ENCODE assay signal across 2 cellular contexts in the genomic region with DNA sequence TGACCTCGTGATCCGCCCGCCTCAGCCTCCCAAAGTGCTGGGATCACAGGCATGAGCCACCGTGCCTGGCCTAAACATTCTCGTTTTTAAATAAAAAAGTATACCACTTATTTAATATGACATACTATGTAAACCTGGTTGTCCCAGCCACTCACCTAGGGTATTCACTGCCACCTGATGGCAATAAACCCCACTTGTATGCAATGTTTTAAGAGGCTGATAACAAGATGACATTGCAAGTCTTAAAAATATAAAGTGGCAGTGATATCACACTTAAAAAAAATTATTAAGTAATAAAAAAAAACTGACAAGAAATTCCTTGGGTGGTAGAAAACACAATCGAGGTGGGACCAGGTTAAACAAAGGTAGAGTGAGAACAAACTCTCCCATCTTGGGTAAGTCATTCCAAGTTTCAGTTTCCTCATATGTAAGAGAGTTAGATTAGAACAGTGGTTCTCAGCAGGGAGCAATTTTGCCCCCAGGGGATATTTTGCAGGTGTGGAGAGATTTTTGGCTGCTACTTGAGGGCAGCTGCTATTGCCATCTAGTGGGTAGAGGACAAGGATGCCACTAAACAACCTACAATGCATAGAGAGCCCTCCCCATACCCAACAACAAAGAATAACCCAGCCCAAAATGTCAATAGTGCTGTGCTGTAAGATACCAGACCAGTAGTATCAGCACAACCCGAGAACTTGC.
TF ChIP-seq lines count a peak whose summit lies in the region.

No MANE protein-coding gene starts in this region.

TF ChIP-seq in Ishikawa, 13 proteins besides CTCF, POLR2A, EP300 and RAD21:
- TF ChIP-seq TCF12 (IDR thresholded peaks at IDR 0.05; ENCODE audit: low read depth) (no peak), TAF1 (IDR thresholded peaks at IDR 0.05; ENCODE audit: low read depth) (no peak), TEAD4 (IDR thresholded peaks at IDR 0.05) (no peak)
TF ChIP-seq in Ishikawa: peak in this region for 0.

TF ChIP-seq in GM12878, 131 proteins besides CTCF, POLR2A, EP300 and RAD21:
- TF ChIP-seq SREBF2 (IDR thresholded peaks at IDR 0.05; ENCODE audit: low read length) (no peak), RELA (IDR thresholded peaks at IDR 0.05; ENCODE audit: borderline replicate concordance, partially characterized antibody) (no peak), GATAD2B (conservative IDR thresholded peaks at IDR 0.05; ENCODE audit: low read depth) (no peak), ETV6 (conservative IDR thresholded peaks at IDR 0.05 in 1 of 2, IDR thresholded peaks at IDR 0.05 in 1 of 2; ENCODE audit: borderline replicate concordance in 1 of 2, low read depth in 1 of 2) (no peak), MYB (IDR thresholded peaks at IDR 0.05; ENCODE audit: borderline replicate concordance, low read depth, low read length) (no peak), PAX8 (IDR thresholded peaks at IDR 0.05) (no peak), NRF1 (conservative IDR thresholded peaks at IDR 0.05; ENCODE audit: low read depth, low read length) (no peak), STAT3 (IDR thresholded peaks at IDR 0.05; ENCODE audit: low read depth, low read length) (no peak), MTA2 (IDR thresholded peaks at IDR 0.05; ENCODE audit: low read depth) (no peak)
- TF ChIP-seq, protein P1, sequence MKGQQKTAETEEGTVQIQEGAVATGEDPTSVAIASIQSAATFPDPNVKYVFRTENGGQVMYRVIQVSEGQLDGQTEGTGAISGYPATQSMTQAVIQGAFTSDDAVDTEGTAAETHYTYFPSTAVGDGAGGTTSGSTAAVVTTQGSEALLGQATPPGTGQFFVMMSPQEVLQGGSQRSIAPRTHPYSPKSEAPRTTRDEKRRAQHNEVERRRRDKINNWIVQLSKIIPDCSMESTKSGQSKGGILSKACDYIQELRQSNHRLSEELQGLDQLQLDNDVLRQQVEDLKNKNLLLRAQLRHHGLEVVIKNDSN (IDR thresholded peaks at IDR 0.05; ENCODE audit: borderline replicate concordance, extremely low read length, insufficient read depth, low read depth, low read length) = no peak
